In genomic region chr19:4581381-4582111, GRCh38 we compare ENCODE assay signal across 9 cellular contexts. TPM values are rescaled to one million over a fixed set of nuclear protein-coding genes. Genes with fewer than 3 reads are reported as not detected.
DNase-seq lines count a peak whose midpoint lies in the region; ATAC-seq and TF ChIP-seq lines count a peak whose summit lies in the region.
"Had no signal": no experiment of that assay in that cellular context is flagged by ENCODE, and none has a peak within 500 bp of the region (broad histone marks: within the 10 kb centered on the region; RNA-seq: fewer than 3 reads in every experiment).

No MANE protein-coding gene starts in this region.

- H3K4me1 ChIP-seq in CD8-positive, alpha-beta T cell (ENCODE audit: insufficient read depth, low read length), result peaks cover 17% of the 10 kb centered on the region
- no peaks in the 10 kb centered on the region; the same call in 1 of the 2 replicates for H3K4me1 ChIP-seq in HEK293 (ENCODE audit: control insufficient read depth, insufficient read depth, low read length)

- POLR2A ChIA-PET in CD8-positive, alpha-beta T cell (lab: Charles Lee), result no interaction called here
- POLR2A ChIA-PET in HEK293 (lab: Yijun Ruan, JAX), result no interaction called here

- intact Hi-C loops in CD8-positive, alpha-beta T cell (cut with DNase I, micrococcal nuclease), result no loop called here

- H3K27me3 Mint-ChIP-seq in CD8-positive, alpha-beta T cell (ENCODE audit: low read depth), result peaks cover 43% of the 10 kb centered on the region

- peak; percentile 61 for ATAC-seq in CD8-positive, alpha-beta T cell
- ATAC-seq in HG03175 (IDR thresholded peaks at IDR 0.05; ENCODE audit: unreplicated experiment), result no peak
- ATAC-seq in GM21367 (IDR thresholded peaks at IDR 0.05; ENCODE audit: unreplicated experiment), result no peak

- no peak overlapping the region for H3K27ac Mint-ChIP-seq in CD8-positive, alpha-beta T cell
- H3K27ac Mint-ChIP-seq: dendritic cell treated with granulocyte-macrophage colony-stimulating factor and Interleukin-4, amounts not matched to agents 40 ng/mL and 50 ng/mL, for 4 days had no signal

- no peaks in the 10 kb centered on the region for H3K36me3 Mint-ChIP-seq in CD8-positive, alpha-beta T cell

- TF ChIP-seq CTCF in CD8-positive, alpha-beta T cell (IDR thresholded peaks at IDR 0.05), result no peak
- no peak for TF ChIP-seq CTCF in HEK293 (tag by site-specific recombination; IDR thresholded peaks at IDR 0.05)

- DNase-seq in CD8-positive, alpha-beta T cell, result no peak
- DNase-seq in midbrain (lab: John Stamatoyannopoulos, UW) (peak; percentile 5), SKM-1 (lab: John Stamatoyannopoulos, UW; ENCODE audit: unreplicated experiment) (no peak), superior temporal gyrus (ENCODE audit: extremely low spot score) (no peak)

- no peak overlapping the region for H3K4me3 ChIP-seq in CD8-positive, alpha-beta T cell (ENCODE audit: low read depth, low read length)
- H3K4me3 ChIP-seq in HEK293 (ENCODE audit: low read depth, low read length), result peak overlapping the region; percentile 39

- peaks cover 10% of the 10 kb centered on the region for H3K4me1 Mint-ChIP-seq in CD8-positive, alpha-beta T cell (ENCODE audit: low read depth)

- no peak overlapping the region for H3K27ac ChIP-seq in CD8-positive, alpha-beta T cell (ENCODE audit: low read depth, low read length)
- H3K27ac ChIP-seq in HEK293 (ENCODE audit: extremely low read depth, low read depth, low read length), result no peak overlapping the region
- peak overlapping the region; percentile 16 for H3K27ac ChIP-seq in angular gyrus (ENCODE audit: low read depth, low read length)

- no peaks in the 10 kb centered on the region for H3K9me3 ChIP-seq in CD8-positive, alpha-beta T cell (ENCODE audit: low read length)
- no peaks in the 10 kb centered on the region for H3K9me3 ChIP-seq in HEK293 (ENCODE audit: control insufficient read depth, insufficient read depth, low read depth, low read length)

- H3K4me3 Mint-ChIP-seq in CD8-positive, alpha-beta T cell, result peak overlapping the region; percentile 57
- H3K4me3 Mint-ChIP-seq: dendritic cell treated with granulocyte-macrophage colony-stimulating factor and Interleukin-4, amounts not matched to agents 40 ng/mL and 50 ng/mL, for 4 days had no signal

- peaks cover 36% of the 10 kb centered on the region for H3K27me3 ChIP-seq in CD8-positive, alpha-beta T cell (ENCODE audit: insufficient read depth, low read length)

- no peaks in the 10 kb centered on the region for H3K9me3 Mint-ChIP-seq in CD8-positive, alpha-beta T cell
- H3K9me3 Mint-ChIP-seq: dendritic cell treated with granulocyte-macrophage colony-stimulating factor and Interleukin-4, amounts not matched to agents 40 ng/mL and 50 ng/mL, for 4 days had no signal

- H3K36me3 ChIP-seq in CD8-positive, alpha-beta T cell (ENCODE audit: insufficient read depth, low read length), result no peaks in the 10 kb centered on the region
- H3K36me3 ChIP-seq in HEK293 (ENCODE audit: control insufficient read depth in 2 of 2, insufficient read depth in 1 of 2, low read length in 2 of 2), result no peaks in the 10 kb centered on the region

- CTCF ChIA-PET in CD8-positive, alpha-beta T cell (lab: Charles Lee), result no interaction called here
- CTCF ChIA-PET in HEK293 (lab: Yijun Ruan, JAX), result interaction anchor here (2.9 kb wide), 1 partner anchor 55 kb away, joined by 12 read pairs; no protein-coding TSS in a partner anchor

TF ChIP-seq in HEK293, 187 proteins besides CTCF, POLR2A, EP300 and RAD21 (continues in another document):
- TF ChIP-seq ZNF114 (tag by site-specific recombination; IDR thresholded peaks at IDR 0.05), result no peak
- no peak for TF ChIP-seq ZNF18 (tag by site-specific recombination; IDR thresholded peaks at IDR 0.05)
- TF ChIP-seq, protein P1, sequence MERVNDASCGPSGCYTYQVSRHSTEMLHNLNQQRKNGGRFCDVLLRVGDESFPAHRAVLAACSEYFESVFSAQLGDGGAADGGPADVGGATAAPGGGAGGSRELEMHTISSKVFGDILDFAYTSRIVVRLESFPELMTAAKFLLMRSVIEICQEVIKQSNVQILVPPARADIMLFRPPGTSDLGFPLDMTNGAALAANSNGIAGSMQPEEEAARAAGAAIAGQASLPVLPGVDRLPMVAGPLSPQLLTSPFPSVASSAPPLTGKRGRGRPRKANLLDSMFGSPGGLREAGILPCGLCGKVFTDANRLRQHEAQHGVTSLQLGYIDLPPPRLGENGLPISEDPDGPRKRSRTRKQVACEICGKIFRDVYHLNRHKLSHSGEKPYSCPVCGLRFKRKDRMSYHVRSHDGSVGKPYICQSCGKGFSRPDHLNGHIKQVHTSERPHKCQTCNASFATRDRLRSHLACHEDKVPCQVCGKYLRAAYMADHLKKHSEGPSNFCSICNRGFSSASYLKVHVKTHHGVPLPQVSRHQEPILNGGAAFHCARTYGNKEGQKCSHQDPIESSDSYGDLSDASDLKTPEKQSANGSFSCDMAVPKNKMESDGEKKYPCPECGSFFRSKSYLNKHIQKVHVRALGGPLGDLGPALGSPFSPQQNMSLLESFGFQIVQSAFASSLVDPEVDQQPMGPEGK (tag by site-specific recombination; IDR thresholded peaks at IDR 0.05), result peak; percentile 78
- no peak for TF ChIP-seq ZBTB8A (tag by site-specific recombination; IDR thresholded peaks at IDR 0.05)
- no peak for TF ChIP-seq HOXC10 (CRISPR knock-in tag; IDR thresholded peaks at IDR 0.05)
- 0 out of 2 replicates have a peak, but pooled peaks have one; percentile 28 for TF ChIP-seq ZNF639 (tag by site-specific recombination; IDR thresholded peaks at IDR 0.05)
- no peak for TF ChIP-seq ZIC2 (tag by site-specific recombination; IDR thresholded peaks at IDR 0.05)
- 0 out of 2 replicates have a peak, but pooled peaks have one; percentile 18 for TF ChIP-seq ZEB2 (tag by site-specific recombination; IDR thresholded peaks at IDR 0.05)
- TF ChIP-seq ZNF664 (tag by site-specific recombination; IDR thresholded peaks at IDR 0.05), result no peak
- TF ChIP-seq, protein P2, sequence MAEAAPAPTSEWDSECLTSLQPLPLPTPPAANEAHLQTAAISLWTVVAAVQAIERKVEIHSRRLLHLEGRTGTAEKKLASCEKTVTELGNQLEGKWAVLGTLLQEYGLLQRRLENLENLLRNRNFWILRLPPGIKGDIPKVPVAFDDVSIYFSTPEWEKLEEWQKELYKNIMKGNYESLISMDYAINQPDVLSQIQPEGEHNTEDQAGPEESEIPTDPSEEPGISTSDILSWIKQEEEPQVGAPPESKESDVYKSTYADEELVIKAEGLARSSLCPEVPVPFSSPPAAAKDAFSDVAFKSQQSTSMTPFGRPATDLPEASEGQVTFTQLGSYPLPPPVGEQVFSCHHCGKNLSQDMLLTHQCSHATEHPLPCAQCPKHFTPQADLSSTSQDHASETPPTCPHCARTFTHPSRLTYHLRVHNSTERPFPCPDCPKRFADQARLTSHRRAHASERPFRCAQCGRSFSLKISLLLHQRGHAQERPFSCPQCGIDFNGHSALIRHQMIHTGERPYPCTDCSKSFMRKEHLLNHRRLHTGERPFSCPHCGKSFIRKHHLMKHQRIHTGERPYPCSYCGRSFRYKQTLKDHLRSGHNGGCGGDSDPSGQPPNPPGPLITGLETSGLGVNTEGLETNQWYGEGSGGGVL (tag by site-specific recombination; IDR thresholded peaks at IDR 0.05), result peak; percentile 65
- TF ChIP-seq ZBTB7A (tag by site-specific recombination; IDR thresholded peaks at IDR 0.05; ENCODE audit: low read depth), result 0 out of 2 replicates have a peak, but pooled peaks have one; percentile 68
- TF ChIP-seq ZNF391 (tag by site-specific recombination; IDR thresholded peaks at IDR 0.05; ENCODE audit: borderline replicate concordance, low read depth), result peak; percentile 52; the same call in 1 of the 2 replicates
- TF ChIP-seq SP3 (tag by site-specific recombination; IDR thresholded peaks at IDR 0.05), result peak; percentile 39; the same call in 1 of the 2 replicates
- TF ChIP-seq KLF17 (tag by site-specific recombination; IDR thresholded peaks at IDR 0.05), result 0 out of 2 replicates have a peak, but pooled peaks have one; percentile 49
- TF ChIP-seq ZNF155 (tag by site-specific recombination; IDR thresholded peaks at IDR 0.05), result no peak
- no peak for TF ChIP-seq ZNF701 (tag by site-specific recombination; IDR thresholded peaks at IDR 0.05)
- TF ChIP-seq YY2 (tag by site-specific recombination; IDR thresholded peaks at IDR 0.05), result no peak
- TF ChIP-seq ZNF843 (tag by site-specific recombination; IDR thresholded peaks at IDR 0.05), result no peak

RNA-seq across cellular contexts. Expression of gene SEMA6B, which starts 22.1 kb away (rescaled TPM):
- total RNA-seq in CD8-positive, alpha-beta T cell, result under 1 TPM in 1 of 2 experiments, not detected in 1; 0.08 TPM

RNA-seq across cellular contexts. Expression of gene LRG1, which starts 41.7 kb away (rescaled TPM):
- not detected for total RNA-seq in CD8-positive, alpha-beta T cell

RNA-seq across cellular contexts. Expression of gene PLIN5, which starts 46.5 kb away (rescaled TPM):
- total RNA-seq in CD8-positive, alpha-beta T cell, result under 1 TPM; 0.53 to 0.54 TPM

RNA-seq across cellular contexts. Expression of gene TNFAIP8L1, which starts 57.8 kb away (rescaled TPM):
- 1 to 10 TPM; 4.3 to 4.5 TPM for total RNA-seq in CD8-positive, alpha-beta T cell
